Comparison of ENCODE assay signal across 23 cellular contexts in the genomic region with DNA sequence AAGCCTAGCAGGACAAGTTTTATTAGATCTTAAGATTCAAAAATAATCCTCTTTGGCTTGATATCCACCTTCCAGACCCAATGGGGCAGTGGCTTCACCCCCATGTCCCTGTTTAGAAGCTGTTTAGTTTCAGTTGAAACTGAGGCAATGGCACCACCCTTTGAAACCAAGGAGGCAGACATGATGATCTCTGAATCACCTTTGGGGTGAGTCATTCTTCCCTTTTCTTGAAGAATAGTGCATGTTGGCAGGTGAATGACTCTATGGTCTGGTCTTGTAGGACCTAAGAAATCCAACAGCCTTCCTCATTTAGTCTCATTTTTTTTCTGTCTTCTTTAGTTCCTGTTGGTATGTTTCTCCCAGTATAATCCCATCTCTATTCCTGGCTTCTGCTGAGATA. TPM values are rescaled to one million over a fixed set of nuclear protein-coding genes. Genes with fewer than 3 reads are reported as not detected.
A peak's percentile ranks its signal among the peaks of the same experiment; 100 is the strongest.
DNase-seq lines count a peak whose midpoint lies in the region; ATAC-seq, FAIRE-seq and TF ChIP-seq lines count a peak whose summit lies in the region.
"Had no signal": no experiment of that assay in that cellular context is flagged by ENCODE, and none has a peak within 500 bp of the region (broad histone marks: within the 10 kb centered on the region; RNA-seq: fewer than 3 reads in every experiment).

No MANE protein-coding gene starts in this region.

- no peaks in the 10 kb centered on the region for H3K36me3 ChIP-seq in PC-9 (ENCODE audit: low read depth)
- H3K36me3 ChIP-seq in H1 (ENCODE audit: control insufficient read depth in 2 of 4, insufficient read depth in 4 of 4, low read length in 3 of 4): no peaks in the 10 kb centered on the region
- no peaks in the 10 kb centered on the region for H3K36me3 ChIP-seq in smooth muscle cell (ENCODE audit: low read depth)

- TF ChIP-seq CTCF in PC-9 (conservative IDR thresholded peaks at IDR 0.05) (no peak), H1 (IDR thresholded peaks at IDR 0.05; ENCODE audit: control extremely low read depth in 1 of 3, insufficient read depth in 1 of 3, low read depth in 1 of 3, low read length in 3 of 3) (no peak), smooth muscle cell (IDR thresholded peaks at IDR 0.05; ENCODE audit: borderline replicate concordance, insufficient read depth, poor library complexity, severe bottlenecking) (no peak), WTC11 (IDR thresholded peaks at IDR 0.05) (no peak)

- no peak overlapping the region for H3K14ac ChIP-seq in H1 (ENCODE audit: insufficient read length)

- no peaks in the 10 kb centered on the region for H3K79me2 ChIP-seq in PC-9 (ENCODE audit: low read depth)
- no peaks in the 10 kb centered on the region for H3K79me2 ChIP-seq in H1 (ENCODE audit: control insufficient read depth in 1 of 2, insufficient read depth in 2 of 2, low read length in 2 of 2)
- no peaks in the 10 kb centered on the region for H3K79me2 ChIP-seq in smooth muscle cell (ENCODE audit: low read depth)

- H2AFZ ChIP-seq in PC-9: no peak overlapping the region
- no peak overlapping the region for H2AFZ ChIP-seq in H1 (ENCODE audit: low read length)
- H2AFZ ChIP-seq in smooth muscle cell (ENCODE audit: low read depth): no peak overlapping the region

- no peaks in the 10 kb centered on the region for H3K27me3 Mint-ChIP-seq in activated naive CD8-positive, alpha-beta T cell treated with anti-CD3 and anti-CD28 coated beads, Interleukin-2, amount 50 U/mL, for 24 hours
- H3K27me3 Mint-ChIP-seq in activated naive CD8-positive, alpha-beta T cell treated with anti-CD3 and anti-CD28 coated beads for 36 hours: no peaks in the 10 kb centered on the region
- no peaks in the 10 kb centered on the region for H3K27me3 Mint-ChIP-seq in WTC11 (ENCODE audit: low read depth)

- H3K9ac ChIP-seq in H1 (replicated peaks in 1 of 4; ENCODE audit: extremely low read depth in 1 of 4, low read depth in 3 of 4, low read length in 3 of 4) (no peak overlapping the region), smooth muscle cell (ENCODE audit: low read depth) (no peak overlapping the region)

- H4K5ac ChIP-seq in H1 (ENCODE audit: insufficient read length, low read depth, low read length): no peak overlapping the region

- peak; percentile 24 for FAIRE-seq in H1 (lab: Jason Lieb, UNC)
- FAIRE-seq: GM12891, GM18507 had no signal

- H3K9me3 ChIP-seq in PC-9 (ENCODE audit: insufficient read depth, low read depth): no peaks in the 10 kb centered on the region
- H3K9me3 ChIP-seq in H1 (ENCODE audit: insufficient read depth in 2 of 2, low read depth in 1 of 2, low read length in 1 of 2): no peaks in the 10 kb centered on the region
- no peaks in the 10 kb centered on the region for H3K9me3 ChIP-seq in smooth muscle cell (replicated peaks; ENCODE audit: low read depth)

- H2BK12ac ChIP-seq in H1 (ENCODE audit: low read depth, low read length): no peak overlapping the region

- H3K9me2 ChIP-seq in PC-9 (ENCODE audit: insufficient read depth): no peaks in the 10 kb centered on the region

- POLR2A ChIA-PET in PC-9 (lab: Charles Lee; ENCODE audit: unreplicated experiment) (no interaction called here), H1 (lab: Charles Lee; ENCODE audit: partially characterized antibody) (no interaction called here), WTC11 (lab: Charles Lee) (no interaction called here)

- no peak overlapping the region for H4K91ac ChIP-seq in H1 (replicated peaks; ENCODE audit: insufficient read length, low read length)

- H2BK5ac ChIP-seq in H1 (ENCODE audit: low read depth, low read length): no peak overlapping the region

- H3K4me3 Mint-ChIP-seq in activated naive CD8-positive, alpha-beta T cell treated with anti-CD3 and anti-CD28 coated beads, Interleukin-2, amount 50 U/mL, for 24 hours: no peak overlapping the region
- H3K4me3 Mint-ChIP-seq in activated naive CD8-positive, alpha-beta T cell treated with anti-CD3 and anti-CD28 coated beads for 36 hours: no peak overlapping the region
- no peak overlapping the region for H3K4me3 Mint-ChIP-seq in WTC11
- H3K4me3 Mint-ChIP-seq: CD14-positive monocyte, HFFc6 had no signal

- peak; percentile 43 for ATAC-seq in activated naive CD8-positive, alpha-beta T cell treated with anti-CD3 and anti-CD28 coated beads, Interleukin-2, amount 50 U/mL, for 24 hours
- ATAC-seq in WTC11 (no peak), GM19452 (IDR thresholded peaks at IDR 0.05; ENCODE audit: unreplicated experiment) (no peak)

- no peak for TF ChIP-seq EP300 in H1 (IDR thresholded peaks at IDR 0.05; ENCODE audit: borderline replicate concordance in 1 of 2, low read depth in 2 of 2, low read length in 2 of 2)

- no peak overlapping the region for H2AK5ac ChIP-seq in H1 (ENCODE audit: low read depth, low read length)

- H3K4me1 ChIP-seq in PC-9 (replicated peaks; ENCODE audit: insufficient read depth) (no peaks in the 10 kb centered on the region), H1 (replicated peaks in 1 of 4; ENCODE audit: control insufficient read depth in 3 of 4, insufficient read depth in 4 of 4, low read length in 3 of 4) (peaks cover 0 to 4% (median 0%) of the 10 kb centered on the region in 4 experiments; a peak in 1 of 7 replicates), smooth muscle cell (ENCODE audit: low read depth) (no peaks in the 10 kb centered on the region)

- intact Hi-C loops in PC-9 (cut with micrococcal nuclease; ENCODE audit: unreplicated experiment): no loop called here

- H3K27me3 ChIP-seq in PC-9 (ENCODE audit: insufficient read depth, low read depth) (no peaks in the 10 kb centered on the region), H1 (replicated peaks in 1 of 4; ENCODE audit: control insufficient read depth in 3 of 4, extremely low read depth in 1 of 4, insufficient read depth in 3 of 4, low read length in 3 of 4) (no peaks in the 10 kb centered on the region), smooth muscle cell (ENCODE audit: low read depth) (no peaks in the 10 kb centered on the region)

- H3K4me2 ChIP-seq in PC-9 (no peak overlapping the region), H1 (ENCODE audit: insufficient read depth in 1 of 2, low read depth in 2 of 2, low read length in 2 of 2) (no peak overlapping the region), smooth muscle cell (no peak overlapping the region)

- H4K8ac ChIP-seq in H1 (ENCODE audit: extremely low read depth, insufficient read depth, low read length): no peak overlapping the region

- no peaks in the 10 kb centered on the region for H3K23me2 ChIP-seq in H1 (ENCODE audit: low read depth, low read length)

- BruUV-seq in PC-9 (replicated peaks; lab: Mats Ljungman, UMichigan): no TSS peak

- no peak overlapping the region for H3K4ac ChIP-seq in H1 (replicated peaks; ENCODE audit: insufficient read length, low read depth, low read length)

- no peak overlapping the region for H3K18ac ChIP-seq in H1 (ENCODE audit: extremely low read depth, low read length)

- H3F3A ChIP-seq in PC-9 (ENCODE audit: insufficient read depth, low read depth) (no peaks in the 10 kb centered on the region), smooth muscle cell (ENCODE audit: low read depth) (no peaks in the 10 kb centered on the region)

- H2BK120ac ChIP-seq in H1 (replicated peaks; ENCODE audit: low read depth, low read length): no peak overlapping the region

- no peak overlapping the region for H2BK15ac ChIP-seq in H1 (ENCODE audit: low read length)

- no peak for TF ChIP-seq POLR2A in H1 (IDR thresholded peaks at IDR 0.05; ENCODE audit: control extremely low read depth in 1 of 2, low read depth in 2 of 2, low read length in 2 of 2)

- H3K9me3 Mint-ChIP-seq in activated naive CD8-positive, alpha-beta T cell treated with anti-CD3 and anti-CD28 coated beads, Interleukin-2, amount 50 U/mL, for 24 hours: no peaks in the 10 kb centered on the region
- no peaks in the 10 kb centered on the region for H3K9me3 Mint-ChIP-seq in activated naive CD8-positive, alpha-beta T cell treated with anti-CD3 and anti-CD28 coated beads for 36 hours
- no peaks in the 10 kb centered on the region for H3K9me3 Mint-ChIP-seq in WTC11
- H3K9me3 Mint-ChIP-seq: CD14-positive monocyte had no signal

- H2BK20ac ChIP-seq in H1 (ENCODE audit: low read length): no peak overlapping the region

- H3K79me1 ChIP-seq in H1 (ENCODE audit: low read depth, low read length): no peaks in the 10 kb centered on the region

- no peak overlapping the region for H3K56ac ChIP-seq in H1 (replicated peaks; ENCODE audit: insufficient read length, low read depth, low read length)

- H3K23ac ChIP-seq in H1 (ENCODE audit: insufficient read length): no peak overlapping the region

- no peaks in the 10 kb centered on the region for H4K20me1 ChIP-seq in PC-9 (ENCODE audit: insufficient read depth)
- H4K20me1 ChIP-seq in H1 (replicated peaks in 1 of 2; ENCODE audit: control insufficient read depth in 1 of 2, insufficient read depth in 2 of 2, low read length in 2 of 2): no peaks in the 10 kb centered on the region
- H4K20me1 ChIP-seq in smooth muscle cell (ENCODE audit: low read depth): no peaks in the 10 kb centered on the region

- DNase-seq in activated naive CD8-positive, alpha-beta T cell treated with anti-CD3 and anti-CD28 coated beads, Interleukin-2, amount 50 U/mL, for 24 hours: no peak
- no peak for DNase-seq in activated naive CD8-positive, alpha-beta T cell treated with anti-CD3 and anti-CD28 coated beads for 36 hours
- DNase-seq in PC-9 (no peak), H1 (ENCODE audit: low read depth in 1 of 2, low spot score in 2 of 2) (no peak), smooth muscle cell (lab: John Stamatoyannopoulos, UW; ENCODE audit: unreplicated experiment) (no peak), WTC11 (ENCODE audit: low spot score) (no peak)
- DNase-seq: AML-193, COR-L47, GF-D8, GOT3, HFFc6, KG1, NCI-H1048, NCI-H146, NCI-H2081 treated with DMSO at 0.1 percent for 48 hours, NCI-H510A treated with DMSO at 0.1 percent for 48 hours, SIG-M5 had no signal

- H3K4me3 ChIP-seq in PC-9 (no peak overlapping the region), H1 (ENCODE audit: extremely low read depth in 1 of 4, insufficient read depth in 2 of 4, low read depth in 3 of 4, low read length in 4 of 4) (no peak overlapping the region), smooth muscle cell (no peak overlapping the region)

- no peak for TF ChIP-seq RAD21 in H1 (IDR thresholded peaks at IDR 0.05 in 1 of 2, conservative IDR thresholded peaks at IDR 0.05 in 1 of 2; ENCODE audit: low read depth in 2 of 2, low read length in 2 of 2)

- no peak overlapping the region for H3K27ac Mint-ChIP-seq in activated naive CD8-positive, alpha-beta T cell treated with anti-CD3 and anti-CD28 coated beads, Interleukin-2, amount 50 U/mL, for 24 hours
- no peak overlapping the region for H3K27ac Mint-ChIP-seq in activated naive CD8-positive, alpha-beta T cell treated with anti-CD3 and anti-CD28 coated beads for 36 hours
- no peak overlapping the region for H3K27ac Mint-ChIP-seq in WTC11
- H3K27ac Mint-ChIP-seq: CD14-positive monocyte, HFFc6 had no signal

- H3K4me1 Mint-ChIP-seq in activated naive CD8-positive, alpha-beta T cell treated with anti-CD3 and anti-CD28 coated beads, Interleukin-2, amount 50 U/mL, for 24 hours: no peaks in the 10 kb centered on the region
- H3K4me1 Mint-ChIP-seq in activated naive CD8-positive, alpha-beta T cell treated with anti-CD3 and anti-CD28 coated beads for 36 hours: peaks cover 7% of the 10 kb centered on the region
- H3K4me1 Mint-ChIP-seq in WTC11: peaks cover 13% of the 10 kb centered on the region

- no peaks in the 10 kb centered on the region for H3K36me3 Mint-ChIP-seq in activated naive CD8-positive, alpha-beta T cell treated with anti-CD3 and anti-CD28 coated beads, Interleukin-2, amount 50 U/mL, for 24 hours (ENCODE audit: low read depth)
- no peaks in the 10 kb centered on the region for H3K36me3 Mint-ChIP-seq in activated naive CD8-positive, alpha-beta T cell treated with anti-CD3 and anti-CD28 coated beads for 36 hours
- no peaks in the 10 kb centered on the region for H3K36me3 Mint-ChIP-seq in WTC11
- H3K36me3 Mint-ChIP-seq: CD14-positive monocyte had no signal

- CTCF ChIA-PET in PC-9 (lab: Charles Lee) (no interaction called here), H1 (lab: Charles Lee; ENCODE audit: partially characterized antibody) (no interaction called here), WTC11 (lab: Charles Lee) (no interaction called here)

- H3K27ac ChIP-seq in PC-9: peak overlapping the region; percentile 32; the same call in 1 of the 2 replicates
- no peak overlapping the region for H3K27ac ChIP-seq in H1 (ENCODE audit: low read depth, low read length)
- peak overlapping the region; percentile 17 for H3K27ac ChIP-seq in smooth muscle cell (ENCODE audit: low read depth)

RNA-seq across cellular contexts. Expression of gene BMP15, which starts 29.5 kb away (rescaled TPM):
- not detected for total RNA-seq in activated naive CD8-positive, alpha-beta T cell treated with anti-CD3 and anti-CD28 coated beads for 36 hours
- total RNA-seq in PC-9 (2021): not detected in 2 replicates
- not detected in 2 replicates for total RNA-seq in H1 (2021; fragmentation: NEBNext Ultra II Directional; extraction: Animal tissue kit (Norgen Biotek cat#: 25700))
- polyA plus RNA-seq in H1 (2011; rRNA removed): not detected in 2 replicates
- polyA plus RNA-seq in H1 (2011; cell fraction: cytosol; rRNA removed): not detected
- not detected for polyA plus RNA-seq in H1 (2011; cell fraction: nucleus; rRNA removed)
- polyA plus RNA-seq in H1 (2012, experiment 1 of 2): not detected in 4 replicates
- polyA plus RNA-seq in H1 (2012, experiment 2 of 2): not detected
- not detected for polyA plus RNA-seq in H1 (2013, experiment 1 of 2)
- polyA plus RNA-seq in H1 (2013, experiment 2 of 2): not detected
- not detected in 2 replicates for polyA minus RNA-seq in H1 (2011; rRNA and poly(A)+ RNA removed)
- not detected for polyA minus RNA-seq in H1 (2011; cell fraction: cytosol; rRNA and poly(A)+ RNA removed)
- polyA minus RNA-seq in H1 (2011; cell fraction: nucleus; rRNA and poly(A)+ RNA removed): not detected
- not detected in 2 replicates for total RNA-seq in smooth muscle cell
- polyA plus RNA-seq in smooth muscle cell: not detected in 2 replicates
- not detected in 3 replicates for total RNA-seq in WTC11 (2021)
- total RNA-seq: Daoy, HFFc6, RPMI7951 had no signal
- polyA plus RNA-seq: CD14-positive monocyte had no signal
